37 cellular contexts compared by ENCODE assay signal in the genomic region with DNA sequence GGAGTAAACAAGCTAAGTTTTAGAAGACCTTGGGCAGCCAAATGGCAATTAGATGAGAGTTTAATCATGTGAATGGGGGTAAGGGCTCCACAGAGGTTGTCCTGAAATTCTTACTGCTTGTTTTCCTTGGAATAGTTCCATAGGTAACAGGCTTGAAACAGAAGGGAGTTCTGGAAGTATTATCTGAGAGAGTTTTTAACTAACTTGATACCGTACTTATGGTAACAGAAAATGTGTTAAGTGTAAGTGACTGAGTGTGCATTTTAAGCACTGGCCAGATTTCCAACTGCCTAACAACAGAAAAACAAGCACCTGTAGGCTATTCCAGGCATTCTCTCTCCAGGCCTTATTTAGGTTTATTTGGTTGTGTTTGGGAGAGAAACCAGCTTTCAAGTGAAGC.
"Had no signal": no experiment of that assay in that cellular context is flagged by ENCODE, and none has a peak within 500 bp of the region (broad histone marks: within the 10 kb centered on the region; RNA-seq: fewer than 3 reads in every experiment).

No MANE protein-coding gene starts in this region.

- H3K4me1 ChIP-seq: Peyer's patch had no signal

- DNase-seq: activated B cell treated with CpG ODN at 0.5 μM for 24 hours; activated CD4-positive, alpha-beta memory T cell treated with anti-CD3 and anti-CD28 coated beads for 36 hours; activated CD4-positive, alpha-beta T cell treated with anti-CD3 and anti-CD28 coated beads for 4 hours; activated CD4-positive, alpha-beta T cell treated with anti-CD3 and anti-CD28 coated beads, Interleukin-2, amount 50 U/mL, for 1 hour; activated CD4-positive, CD25-positive, alpha-beta regulatory T cell treated with anti-CD3 and anti-CD28 coated beads, Interleukin-2, amount 50 U/mL, for 72 hours; activated CD8-positive, alpha-beta memory T cell treated with anti-CD3 and anti-CD28 coated beads, Interleukin-2, amount 10 ng/mL, durations not matched to agents 7 days and 5 days; activated CD8-positive, alpha-beta memory T cell treated with anti-CD3 and anti-CD28 coated beads, Interleukin-2, amount 50 U/mL, for 48 hours; activated effector memory CD4-positive, alpha-beta T cell treated with anti-CD3 and anti-CD28 coated beads, Interleukin-2, amount 50 U/mL, for 16 hours; activated naive CD4-positive, alpha-beta T cell; activated naive CD4-positive, alpha-beta T cell treated with anti-CD3 and anti-CD28 coated beads, Interleukin-2, amount 50 U/mL, for 16 hours; activated naive CD8-positive, alpha-beta T cell treated with anti-CD3 and anti-CD28 coated beads for 36 hours; activated T-cell treated with anti-CD3 and anti-CD28 coated beads, Interleukin-2, amount 50 U/mL, for 1 hour; activated T-cell treated with anti-CD3 and anti-CD28 coated beads, Interleukin-2, amount 50 U/mL, for 72 hours; amniotic stem cell; aorta; caudate nucleus; NCI-H1417; NCI-H146; NCI-H187 treated with DMSO at 0.1 percent for 48 hours; NCI-H2081; NCI-H2171 treated with DMSO at 0.1 percent for 48 hours; NCI-H2227 treated with DMSO at 0.1 percent for 48 hours; NCI-H446; NCI-H524; NCI-H69; NCI-H82; NK-92 treated with Interleukin-12 subunit alpha and Interleukin-12 subunit beta, amount 100 ng/mL, for 24 hours; PC-3; Peyer's patch; RPMI8226; SW 1271; T-helper 1 cell; T-helper 2 cell; T-helper 9 cell had no signal

- ATAC-seq: activated CD8-positive, alpha-beta memory T cell treated with anti-CD3 and anti-CD28 coated beads, Interleukin-2, amount 10 ng/mL, durations not matched to agents 7 days and 5 days; activated T-cell treated with anti-CD3 and anti-CD28 coated beads, Interleukin-2, amount 50 U/mL, for 72 hours; activated T-helper 17 cell treated with anti-CD3 and anti-CD28 coated beads, Interleukin-2, amount 50 U/mL, for 72 hours; PC-3 had no signal

- H3K4me3 ChIP-seq: Peyer's patch had no signal

- H3K27ac ChIP-seq: KMS-11, Peyer's patch, VCaP had no signal

- H3K36me3 ChIP-seq: Peyer's patch had no signal

- H3K4me2 ChIP-seq: KMS-11 had no signal

- H3K9me3 ChIP-seq: Peyer's patch had no signal

- H3K27me3 ChIP-seq: Peyer's patch had no signal

- H3K9ac ChIP-seq: KMS-11 had no signal
